Comparison of ENCODE assay signal across 9 cellular contexts in genomic region chr6:3230275-3231212, GRCh38. TPM values are rescaled to one million over a fixed set of nuclear protein-coding genes. Genes with fewer than 3 reads are reported as not detected.
DNase-seq lines count a peak whose midpoint lies in the region; ATAC-seq lines count a peak whose summit lies in the region.
"Had no signal": no experiment of that assay in that cellular context is flagged by ENCODE, and none has a peak within 500 bp of the region (broad histone marks: within the 10 kb centered on the region; RNA-seq: fewer than 3 reads in every experiment).

No MANE protein-coding gene starts in this region.

- H3K4ac ChIP-seq in mesenchymal stem cell (ENCODE audit: low read depth in 1 of 2, low read length in 2 of 2), result no peak overlapping the region

- peak overlapping the region; percentile 83 for H2AFZ ChIP-seq in mesenchymal stem cell (ENCODE audit: low read depth, low read length)

- 6% methylated on average over 12 of the region's 19 CpGs for WGBS in mesenchymal stem cell
- WGBS in urinary bladder, result 22% methylated on average over 19 of the region's 19 CpGs

- no peak overlapping the region for H4K8ac ChIP-seq in mesenchymal stem cell (ENCODE audit: low read length)

- no peaks in the 10 kb centered on the region for H3K36me3 ChIP-seq in mesenchymal stem cell (ENCODE audit: control insufficient read depth in 1 of 2, insufficient read depth in 2 of 2, low read depth in 1 of 2, low read length in 2 of 2)
- H3K36me3 ChIP-seq in urinary bladder (ENCODE audit: insufficient read depth), result no peaks in the 10 kb centered on the region

- no peak overlapping the region for H3K14ac ChIP-seq in mesenchymal stem cell (ENCODE audit: low read length in 2 of 2)

- H3K4me2 ChIP-seq in mesenchymal stem cell (ENCODE audit: low read length, poor library complexity, severe bottlenecking), result peak overlapping the region; percentile 89

- H3K4me1 ChIP-seq in mesenchymal stem cell (ENCODE audit: control insufficient read depth, insufficient read depth, low read depth, low read length), result peaks cover 34% of the 10 kb centered on the region
- peaks cover 1% of the 10 kb centered on the region for H3K4me1 ChIP-seq in urinary bladder (ENCODE audit: insufficient read depth)

- H3K27ac ChIP-seq in mesenchymal stem cell (ENCODE audit: low read length, poor library complexity, severe bottlenecking) (peak overlapping the region; percentile 91), urinary bladder (ENCODE audit: low read depth) (no peak overlapping the region)
- H3K27ac ChIP-seq: KMS-11 had no signal

- peak overlapping the region; percentile 70 for H3K9ac ChIP-seq in mesenchymal stem cell (ENCODE audit: low read length)
- H3K9ac ChIP-seq: KMS-11 had no signal

- peaks cover 6% of the 10 kb centered on the region for H3K79me1 ChIP-seq in mesenchymal stem cell (replicated peaks; ENCODE audit: low read length, poor library complexity, severe bottlenecking)

- ATAC-seq in GM21367 (IDR thresholded peaks at IDR 0.05; ENCODE audit: unreplicated experiment), result no peak

- H2BK15ac ChIP-seq in mesenchymal stem cell (ENCODE audit: low read depth, poor library complexity, severe bottlenecking), result no peak overlapping the region

- no peaks in the 10 kb centered on the region for H3K9me3 ChIP-seq in mesenchymal stem cell (ENCODE audit: control insufficient read depth, low read length)

- H2BK120ac ChIP-seq in mesenchymal stem cell (ENCODE audit: low read depth, low read length), result no peak overlapping the region

- H3K23ac ChIP-seq in mesenchymal stem cell (ENCODE audit: low read length in 2 of 2), result no peak overlapping the region

- H4K91ac ChIP-seq in mesenchymal stem cell (ENCODE audit: low read length), result no peak overlapping the region

- peak; percentile 62 for DNase-seq in ELR (ENCODE audit: low read depth)
- DNase-seq in NCI-H345 treated with DMSO at 0.1 percent for 48 hours (lab: John Stamatoyannopoulos, UW; ENCODE audit: unreplicated experiment), result peak; percentile 25
- DNase-seq in cerebellum (ENCODE audit: low spot score), result peak; percentile 89
- peak; percentile 62 for DNase-seq in mesenchymal stem cell
- DNase-seq in 8988T, result no peak
- no peak for DNase-seq in activated CD4-positive, alpha-beta T cell treated with anti-CD3 and anti-CD28 coated beads, Interleukin-2, amount 50 U/mL, for 4 hours

- peak overlapping the region in 1 of 2 experiments; percentile 88 for H3K18ac ChIP-seq in mesenchymal stem cell (ENCODE audit: low read depth in 1 of 2, low read length in 2 of 2)

- H2BK5ac ChIP-seq in mesenchymal stem cell (ENCODE audit: low read depth, low read length, poor library complexity, severe bottlenecking), result no peak overlapping the region

- H2BK12ac ChIP-seq in mesenchymal stem cell (ENCODE audit: low read length in 2 of 2), result no peak overlapping the region

- no peak overlapping the region for H2AK5ac ChIP-seq in mesenchymal stem cell (ENCODE audit: low read length, severe bottlenecking)

- H3K4me3 ChIP-seq in mesenchymal stem cell (ENCODE audit: insufficient read depth in 1 of 2, low read depth in 1 of 2, low read length in 2 of 2) (peak overlapping the region; percentile 73 to 77), urinary bladder (ENCODE audit: low read depth, low read length) (peak overlapping the region; percentile 31)

- H3K27me3 ChIP-seq in mesenchymal stem cell (ENCODE audit: control insufficient read depth in 1 of 2, insufficient read depth in 1 of 2, low read length in 2 of 2), result peaks cover 46 to 90% of the 10 kb centered on the region in 2 experiments

RNA-seq across cellular contexts. Expression of gene TUBB2B, which starts 3.1 kb away (rescaled TPM):
- 1,395 TPM for total RNA-seq in cerebellum
- 24.5 TPM for polyA plus RNA-seq in mesenchymal stem cell (2013, experiment 1 of 2)
- polyA plus RNA-seq in mesenchymal stem cell (2013, experiment 2 of 2), result 25.5 TPM
- total RNA-seq in urinary bladder, result 55.6 TPM
- 22.4 TPM for polyA plus RNA-seq in urinary bladder

RNA-seq across cellular contexts. Expression of gene PSMG4, which starts 28.2 kb away (rescaled TPM):
- total RNA-seq in cerebellum (40.9 TPM), urinary bladder (19.8 TPM)
- polyA plus RNA-seq in mesenchymal stem cell (2013, experiment 1 of 2), result 24.6 TPM
- polyA plus RNA-seq in mesenchymal stem cell (2013, experiment 2 of 2), result 26.0 TPM
- polyA plus RNA-seq in urinary bladder, result 29.5 TPM

Comparison
In these comparisons a context has a peak if more than half of its experiments do, and no peak if none do; other contexts are left out.
1. DNase-seq: peak in ELR (single experiment), NCI-H345 treated with DMSO at 0.1 percent for 48 hours (single experiment), cerebellum (single experiment) and mesenchymal stem cell (single experiment); none in 8988T (single experiment) and activated CD4-positive, alpha-beta T cell treated with anti-CD3 and anti-CD28 coated beads, Interleukin-2, amount 50 U/mL, for 4 hours (0 of 2).
2. RNA of gene TUBB2B, which starts 3.1 kb away (total RNA-seq): 1,395 TPM in cerebellum (single experiment); 55.6 TPM in urinary bladder (single experiment); every median in the first group is over 10 times any median in the second.